Comparison of ENCODE assay signal across 8 cellular contexts in the genomic region with DNA sequence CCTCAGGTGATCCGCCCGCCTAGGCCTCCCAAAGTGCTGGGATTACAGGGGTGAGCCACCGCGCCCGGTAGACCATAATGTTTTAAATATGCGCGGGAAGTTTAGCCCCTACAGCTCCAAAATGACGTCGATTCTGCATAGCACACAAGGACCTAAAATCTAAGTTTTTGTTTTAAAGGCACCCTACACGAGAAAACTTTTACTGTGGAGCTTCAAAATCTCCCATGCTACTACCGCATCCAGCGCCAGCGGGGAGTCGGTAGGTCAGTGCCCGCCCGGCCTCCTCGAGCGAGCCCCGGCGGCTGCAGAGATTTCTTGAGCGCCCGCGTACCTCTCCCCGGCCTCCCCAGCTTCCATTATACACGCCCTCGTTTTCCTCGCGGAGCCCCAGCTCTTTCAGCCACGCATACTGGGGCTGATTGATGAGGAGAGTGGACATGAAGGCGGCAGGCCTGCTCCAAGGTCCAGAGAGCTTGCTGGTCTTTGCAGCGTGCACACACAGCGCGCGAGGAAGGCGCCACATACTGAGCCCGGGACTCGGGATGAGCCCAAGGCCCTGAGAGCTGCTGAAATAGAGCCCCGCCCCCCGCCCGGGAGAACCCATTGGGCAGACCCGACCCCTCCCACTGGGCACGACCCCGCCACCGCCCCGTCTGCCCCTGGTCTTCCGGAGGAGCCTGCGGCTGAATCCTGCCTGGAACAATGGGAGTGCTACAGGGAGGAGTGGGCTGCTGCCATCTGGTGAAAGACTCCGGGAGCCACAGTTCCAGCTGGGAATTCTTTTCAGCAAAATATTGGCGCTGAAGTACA. TPM values are rescaled to one million over a fixed set of nuclear protein-coding genes. Genes with fewer than 3 reads are reported as not detected.
DNase-seq lines count a peak whose midpoint lies in the region; ATAC-seq and TF ChIP-seq lines count a peak whose summit lies in the region.

A gene (minus strand): TSS at position 544 of the 810 bp plus-strand sequence. CDS start 21 bp downstream, at position 523.

- CTCF ChIA-PET in MCF 10A (lab: Yijun Ruan, JAX): interaction anchor here (0.5 to 3.6 kb wide), 38 partner anchors 8 to 929 kb away, joined by 3 to 25 read pairs (median 4); a partner anchor contains a TSS

- H3K9me3 ChIP-seq in DOHH2 (ENCODE audit: control insufficient read depth, insufficient read depth, low read length): no peaks in the 10 kb centered on the region; the same call in 1 of the 2 replicates
- H3K9me3 ChIP-seq in iPS DF 6.9 (ENCODE audit: control insufficient read depth, insufficient read depth, low read length): no peaks in the 10 kb centered on the region

- no peak within 1 kb of the TSS for H3K27ac Mint-ChIP-seq in T-helper 1 cell treated with Interleukin-12 subunit alpha and Interleukin-12 subunit beta and Interleukin-4 antibody, amounts not matched to agents 30 μg/mL and 1 μg/mL, for 36 hours
- peak within 1 kb of the TSS; percentile 84 for H3K27ac Mint-ChIP-seq in MCF 10A (ENCODE audit: low read depth, unreplicated experiment)

- ATAC-seq in GM21825 (IDR thresholded peaks at IDR 0.05; ENCODE audit: unreplicated experiment): peak; percentile 77

- H3F3A ChIP-seq in DOHH2 (ENCODE audit: control insufficient read depth, insufficient read depth): no peaks in the 10 kb centered on the region

- DNase-seq in LNCaP clone FGC (ENCODE audit: low read depth): no peak
- peak; percentile 98 for DNase-seq in MCF 10A (ENCODE audit: unreplicated experiment)
- peak; percentile 87 for DNase-seq in iPS DF 6.9 (ENCODE audit: low read depth, low spot score)
- DNase-seq in renal cortical epithelial cell (ENCODE audit: low read depth): peak; percentile 86
- DNase-seq in SKM-1 treated with dmso at 0.1 percent for 144 hours (lab: John Stamatoyannopoulos, UW; ENCODE audit: unreplicated experiment): no peak

- H3K36me3 ChIP-seq in DOHH2 (ENCODE audit: control insufficient read depth, low read length): no peaks in the 10 kb centered on the region
- H3K36me3 ChIP-seq in iPS DF 6.9 (ENCODE audit: control insufficient read depth, insufficient read depth, low read length): peaks cover 2% of the 10 kb centered on the region; the same call in 1 of the 2 replicates

- WGBS in iPS DF 6.9 (ENCODE audit: insufficient coverage, insufficient read length): no CpG with 5 or more reads among the region's 49 CpGs

- TSS peak; percentile 47 for BruUV-seq in MCF 10A (replicated peaks; lab: Mats Ljungman, UMichigan)

- H3K9me2 ChIP-seq in DOHH2 (replicated peaks; ENCODE audit: control insufficient read depth, low read length): no peaks in the 10 kb centered on the region

- H3K4me3 Mint-ChIP-seq in T-helper 1 cell treated with Interleukin-12 subunit alpha and Interleukin-12 subunit beta and Interleukin-4 antibody, amounts not matched to agents 30 μg/mL and 1 μg/mL, for 36 hours: peak within 1 kb of the TSS; percentile 73
- H3K4me3 Mint-ChIP-seq in MCF 10A (ENCODE audit: unreplicated experiment): peak within 1 kb of the TSS; percentile 91

- no peak for TF ChIP-seq CTCF in DOHH2 (IDR thresholded peaks at IDR 0.05; ENCODE audit: low read depth, low read length, poor library complexity, severe bottlenecking)
- TF ChIP-seq CTCF in LNCaP clone FGC (IDR thresholded peaks at IDR 0.05; ENCODE audit: control insufficient read depth, extremely low read depth, insufficient read depth): peak; percentile 26; the same call in 1 of the 2 replicates
- peak; percentile 40 for TF ChIP-seq CTCF in MCF 10A (IDR thresholded peaks at IDR 0.05; ENCODE audit: unreplicated experiment)

- intact Hi-C loops in MCF 10A (cut with micrococcal nuclease): loop anchor here (1.0 to 10.0 kb wide), 5 partner anchors 51 to 256 kb away; a partner anchor contains a TSS

- peaks cover 4% of the 10 kb centered on the region for H3K4me1 ChIP-seq in DOHH2 (ENCODE audit: control insufficient read depth, low read length)
- H3K4me1 ChIP-seq in iPS DF 6.9 (ENCODE audit: control insufficient read depth, insufficient read depth, low read length): peaks cover 1% of the 10 kb centered on the region; the same call in 1 of the 2 replicates

- no peak within 1 kb of the TSS for H3K27ac ChIP-seq in DOHH2 (ENCODE audit: low read depth, low read length)
- no peak within 1 kb of the TSS for H3K27ac ChIP-seq in iPS DF 6.9 (ENCODE audit: low read length)

- no peaks in the 10 kb centered on the region for H3K79me2 ChIP-seq in DOHH2 (ENCODE audit: control insufficient read depth, low read length)

- H3K4me1 Mint-ChIP-seq in T-helper 1 cell treated with Interleukin-12 subunit alpha and Interleukin-12 subunit beta and Interleukin-4 antibody, amounts not matched to agents 30 μg/mL and 1 μg/mL, for 36 hours (ENCODE audit: low read depth): peaks cover 9% of the 10 kb centered on the region
- peaks cover 36% of the 10 kb centered on the region for H3K4me1 Mint-ChIP-seq in MCF 10A (ENCODE audit: insufficient read depth, unreplicated experiment)

- H3K27me3 ChIP-seq in DOHH2 (ENCODE audit: control insufficient read depth, low read length) (no peaks in the 10 kb centered on the region), iPS DF 6.9 (ENCODE audit: control insufficient read depth, insufficient read depth, low read length) (no peaks in the 10 kb centered on the region)

- peaks cover 38% of the 10 kb centered on the region for H3K27me3 Mint-ChIP-seq in T-helper 1 cell treated with Interleukin-12 subunit alpha and Interleukin-12 subunit beta and Interleukin-4 antibody, amounts not matched to agents 30 μg/mL and 1 μg/mL, for 36 hours (ENCODE audit: low read depth)
- no peaks in the 10 kb centered on the region for H3K27me3 Mint-ChIP-seq in MCF 10A (ENCODE audit: insufficient read depth, unreplicated experiment)

- peak within 1 kb of the TSS; percentile 51 for H3K4me2 ChIP-seq in DOHH2 (ENCODE audit: low read length)

- H3K36me3 Mint-ChIP-seq in T-helper 1 cell treated with Interleukin-12 subunit alpha and Interleukin-12 subunit beta and Interleukin-4 antibody, amounts not matched to agents 30 μg/mL and 1 μg/mL, for 36 hours (ENCODE audit: low read depth): no peaks in the 10 kb centered on the region
- H3K36me3 Mint-ChIP-seq in MCF 10A (ENCODE audit: insufficient read depth, unreplicated experiment): peaks cover 17% of the 10 kb centered on the region

- H3K9me3 Mint-ChIP-seq in T-helper 1 cell treated with Interleukin-12 subunit alpha and Interleukin-12 subunit beta and Interleukin-4 antibody, amounts not matched to agents 30 μg/mL and 1 μg/mL, for 36 hours: no peaks in the 10 kb centered on the region
- H3K9me3 Mint-ChIP-seq in MCF 10A (ENCODE audit: unreplicated experiment): no peaks in the 10 kb centered on the region

- H4K20me1 ChIP-seq in DOHH2 (ENCODE audit: control insufficient read depth, insufficient read depth, low read depth, low read length): no peaks in the 10 kb centered on the region

- POLR2A ChIA-PET in MCF 10A (lab: Yijun Ruan, JAX): interaction anchor here (0.5 to 3.4 kb wide), 29 partner anchors 9 to 1935 kb away, joined by 3 to 26 read pairs (median 5); a partner anchor contains a TSS

- H3K4me3 ChIP-seq in DOHH2 (ENCODE audit: low read length) (peak within 1 kb of the TSS; percentile 67), LNCaP clone FGC (ENCODE audit: low read depth, low read length) (no peak within 1 kb of the TSS), iPS DF 6.9 (ENCODE audit: low read length) (peak within 1 kb of the TSS; percentile 65; the same call in 1 of the 2 replicates)

RNA-seq across cellular contexts. Expression of the gene that starts here (rescaled TPM):
- 46.8 and 89.1 TPM in 2 replicates for total RNA-seq in MCF 10A (2022)
- total RNA-seq in renal cortical epithelial cell: 29.7 and 58.8 TPM in 2 replicates

Comparison
In these comparisons a context has a peak if more than half of its experiments do, and no peak if none do; other contexts are left out.
1. DNase-seq: peak in MCF 10A (single experiment), iPS DF 6.9 (single experiment) and renal cortical epithelial cell (single experiment); none in LNCaP clone FGC (single experiment) and SKM-1 treated with dmso at 0.1 percent for 144 hours (single experiment).